ENCODE assay signal across 13 cellular contexts in genomic region chr16:714079-714478, GRCh38. TPM values are rescaled to one million over a fixed set of nuclear protein-coding genes. Genes with fewer than 3 reads are reported as not detected.
DNase-seq lines count a peak whose midpoint lies in the region; ATAC-seq, FAIRE-seq and TF ChIP-seq lines count a peak whose summit lies in the region.
"Had no signal": no experiment of that assay in that cellular context is flagged by ENCODE, and none has a peak within 500 bp of the region (broad histone marks: within the 10 kb centered on the region; RNA-seq: fewer than 3 reads in every experiment).

No MANE protein-coding gene starts in this region.

- peaks cover 0 to 81% (median 58%) of the 10 kb centered on the region in 11 experiments; a peak in 19 of 22 replicates for H4K20me1 ChIP-seq in BLaER1 treated with 17β-estradiol and CSF1 and Interleukin-3, amounts not matched to agents 10 nM and 100 nM

- no peak overlapping the region for H3K27ac Mint-ChIP-seq in activated naive CD4-positive, alpha-beta T cell treated with anti-CD3 and anti-CD28 coated beads, Interleukin-2, amount 50 U/mL, for 72 hours
- H3K27ac Mint-ChIP-seq: activated CD8-positive, alpha-beta T cell treated with anti-CD3 and anti-CD28 coated beads, Interleukin-2, amount 10 ng/mL, durations not matched to agents 7 days and 5 days had no signal

- no peaks in the 10 kb centered on the region for H3K36me3 ChIP-seq in BLaER1 treated with 17β-estradiol and CSF1 and Interleukin-3, amounts not matched to agents 10 nM and 100 nM
- no peaks in the 10 kb centered on the region for H3K36me3 ChIP-seq in H7 (replicated peaks; ENCODE audit: control insufficient read depth, insufficient read depth, low read length)
- H3K36me3 ChIP-seq: thyroid gland had no signal

- H3K27me3 ChIP-seq in BLaER1 treated with 17β-estradiol and CSF1 and Interleukin-3, amounts not matched to agents 10 nM and 100 nM: peaks cover 43 to 86% (median 75%) of the 10 kb centered on the region in 11 experiments
- H3K27me3 ChIP-seq in H7 (ENCODE audit: control insufficient read depth, insufficient read depth, low read length): peaks cover 39% of the 10 kb centered on the region
- H3K27me3 ChIP-seq: thyroid gland had no signal

- peak overlapping the region; percentile 91 to 100 (median 100) for H3K4me2 ChIP-seq in BLaER1 treated with 17β-estradiol and CSF1 and Interleukin-3, amounts not matched to agents 10 nM and 100 nM

- H3K9me3 ChIP-seq in BLaER1 treated with 17β-estradiol and CSF1 and Interleukin-3, amounts not matched to agents 10 nM and 100 nM (replicated peaks in 1 of 11): no peaks in the 10 kb centered on the region
- H3K9me3 ChIP-seq: gastroesophageal sphincter, thyroid gland had no signal

- no peak for TF ChIP-seq CTCF in VCaP (conservative IDR thresholded peaks at IDR 0.05)

- H3K4me1 ChIP-seq in BLaER1 treated with 17β-estradiol and CSF1 and Interleukin-3, amounts not matched to agents 10 nM and 100 nM: peaks cover 42 to 79% (median 73%) of the 10 kb centered on the region in 10 experiments

- no peak for ATAC-seq in HG03108 (IDR thresholded peaks at IDR 0.05; ENCODE audit: unreplicated experiment)
- ATAC-seq in activated naive CD4-positive, alpha-beta T cell treated with anti-CD3 and anti-CD28 coated beads, Interleukin-2, amount 50 U/mL, for 72 hours: no peak
- no peak for ATAC-seq in GM18505 (IDR thresholded peaks at IDR 0.05; ENCODE audit: unreplicated experiment)

- H3K27ac ChIP-seq in BLaER1 treated with 17β-estradiol and CSF1 and Interleukin-3, amounts not matched to agents 10 nM and 100 nM: no peak overlapping the region
- H3K27ac ChIP-seq in VCaP: 0 out of 2 replicates have a peak overlapping the region, but pooled peaks have one; percentile 3
- H3K27ac ChIP-seq: thyroid gland had no signal

- peak overlapping the region in 2 of 10 experiments; percentile 68 to 74; a peak in 3 of 20 replicates for H3K4me3 ChIP-seq in BLaER1 treated with 17β-estradiol and CSF1 and Interleukin-3, amounts not matched to agents 10 nM and 100 nM
- H3K4me3 ChIP-seq in H7 (ENCODE audit: insufficient read depth, low read depth, low read length): no peak overlapping the region

- no peaks in the 10 kb centered on the region for H3K9me3 Mint-ChIP-seq in activated naive CD4-positive, alpha-beta T cell treated with anti-CD3 and anti-CD28 coated beads, Interleukin-2, amount 50 U/mL, for 72 hours

- FAIRE-seq in HTR-8/SVneo (lab: Jason Lieb, UNC): peak; percentile 77

- H3K9ac ChIP-seq in BLaER1 treated with 17β-estradiol and CSF1 and Interleukin-3, amounts not matched to agents 10 nM and 100 nM: 0 out of 22 replicates have a peak overlapping the region, but pooled peaks of 2 of the 11 experiments have one; percentile 18

- TF ChIP-seq POLR2A in GM18505 (IDR thresholded peaks at IDR 0.05; ENCODE audit: borderline replicate concordance, extremely low read depth, insufficient read depth, insufficient read length): no peak

- DNase-seq in HTR-8/SVneo (ENCODE audit: insufficient read length, low spot score) (no peak), kidney tubule cell (ENCODE audit: low spot score) (peak; percentile 56), H7 (no peak)
- DNase-seq in activated naive CD4-positive, alpha-beta T cell treated with anti-CD3 and anti-CD28 coated beads, Interleukin-2, amount 50 U/mL, for 72 hours (ENCODE audit: low spot score in 2 of 2): no peak
- DNase-seq: activated effector memory CD4-positive, alpha-beta T cell treated with Interleukin-2 at 50 U/mL for 16 hours had no signal

- H3K36me3 Mint-ChIP-seq in activated naive CD4-positive, alpha-beta T cell treated with anti-CD3 and anti-CD28 coated beads, Interleukin-2, amount 50 U/mL, for 72 hours: no peaks in the 10 kb centered on the region

RNA-seq across cellular contexts. Expression of gene METRN, which starts 0.8 kb away (rescaled TPM):
- 49.6 and 64.2 TPM in 2 replicates for total RNA-seq in H7 (2014; rRNA removed; shearing (Covaris generic))
- 10 to 100 TPM; 10.1 to 14.7 TPM for total RNA-seq in activated naive CD4-positive, alpha-beta T cell treated with anti-CD3 and anti-CD28 coated beads, Interleukin-2, amount 50 U/mL, for 72 hours

RNA-seq across cellular contexts. Expression of gene ANTKMT, which starts 6.9 kb away (rescaled TPM):
- total RNA-seq in H7 (2014; rRNA removed; shearing (Covaris generic)): 22.6 and 29.8 TPM in 2 replicates
- total RNA-seq in activated naive CD4-positive, alpha-beta T cell treated with anti-CD3 and anti-CD28 coated beads, Interleukin-2, amount 50 U/mL, for 72 hours: 10 to 100 TPM; 17.6 to 22.6 TPM

RNA-seq across cellular contexts. Expression of gene FBXL16, which starts 8.5 kb away (rescaled TPM):
- 2.8 and 7.1 TPM in 2 replicates for total RNA-seq in H7 (2014; rRNA removed; shearing (Covaris generic))
- 10 to 100 TPM in 1 of 2 donors, 1 to 10 TPM in 1; 2.8 to 16.4 TPM for total RNA-seq in activated naive CD4-positive, alpha-beta T cell treated with anti-CD3 and anti-CD28 coated beads, Interleukin-2, amount 50 U/mL, for 72 hours
- total RNA-seq: Right ventricle myocardium superior had no signal

RNA-seq across cellular contexts. Expression of gene CCDC78, which starts 12.2 kb away (rescaled TPM):
- total RNA-seq in H7 (2014; rRNA removed; shearing (Covaris generic)): 11.3 and 21.0 TPM in 2 replicates
- total RNA-seq in activated naive CD4-positive, alpha-beta T cell treated with anti-CD3 and anti-CD28 coated beads, Interleukin-2, amount 50 U/mL, for 72 hours: 10 to 100 TPM in 1 of 2 donors, 1 to 10 TPM in 1; 6.2 to 10.7 TPM

RNA-seq across cellular contexts. Expression of gene HAGHL, which starts 12.8 kb away (rescaled TPM):
- total RNA-seq in H7 (2014; rRNA removed; shearing (Covaris generic)): 26.6 and 33.1 TPM in 2 replicates
- total RNA-seq in activated naive CD4-positive, alpha-beta T cell treated with anti-CD3 and anti-CD28 coated beads, Interleukin-2, amount 50 U/mL, for 72 hours: 10 to 100 TPM; 22.2 to 24.5 TPM
